ENCODE assay signal across 13 cellular contexts in genomic region chr22:26643368-26644100, GRCh38. TPM values are rescaled to one million over a fixed set of nuclear protein-coding genes. Genes with fewer than 3 reads are reported as not detected.
DNase-seq lines count a peak whose midpoint lies in the region; ATAC-seq and TF ChIP-seq lines count a peak whose summit lies in the region.
"Had no signal": no experiment of that assay in that cellular context is flagged by ENCODE, and none has a peak within 500 bp of the region (broad histone marks: within the 10 kb centered on the region; RNA-seq: fewer than 3 reads in every experiment).

No MANE protein-coding gene starts in this region.

- H3K27ac Mint-ChIP-seq in activated naive CD4-positive, alpha-beta T cell treated with anti-CD3 and anti-CD28 coated beads, Interleukin-2, amount 50 U/mL, for 24 hours = peak overlapping the region; percentile 75
- peak overlapping the region; percentile 89 for H3K27ac Mint-ChIP-seq in endodermal cell

- H3K4me3 ChIP-seq in Peyer's patch (no peak overlapping the region), endodermal cell (ENCODE audit: low read length) (no peak overlapping the region), upper lobe of right lung (no peak overlapping the region)

- H3K36me3 ChIP-seq in Peyer's patch = no peaks in the 10 kb centered on the region
- no peaks in the 10 kb centered on the region for H3K36me3 ChIP-seq in endodermal cell (ENCODE audit: control insufficient read depth, insufficient read depth, low read length)
- no peaks in the 10 kb centered on the region for H3K36me3 ChIP-seq in upper lobe of right lung

- 85 to 89% methylated on average over 15 of the region's 15 CpGs for WGBS in endodermal cell (ENCODE audit: insufficient coverage in 1 of 2, insufficient read length in 1 of 2), 2 experiments

- H3K9me3 ChIP-seq in Peyer's patch = no peaks in the 10 kb centered on the region
- H3K9me3 ChIP-seq in endodermal cell (ENCODE audit: control insufficient read depth, low read length) = no peaks in the 10 kb centered on the region
- H3K9me3 ChIP-seq in upper lobe of right lung = no peaks in the 10 kb centered on the region

- TF ChIP-seq POLR2A in Peyer's patch (IDR thresholded peaks at IDR 0.05) = no peak

- ATAC-seq in upper lobe of right lung (no peak), GM18907 (IDR thresholded peaks at IDR 0.05; ENCODE audit: unreplicated experiment) (no peak)
- ATAC-seq: esophagus mucosa, sciatic nerve had no signal

- H3K9me3 Mint-ChIP-seq in activated naive CD4-positive, alpha-beta T cell treated with anti-CD3 and anti-CD28 coated beads, Interleukin-2, amount 50 U/mL, for 24 hours = no peaks in the 10 kb centered on the region
- no peaks in the 10 kb centered on the region for H3K9me3 Mint-ChIP-seq in endodermal cell

- no peak for DNase-seq in activated naive CD4-positive, alpha-beta T cell treated with anti-CD3 and anti-CD28 coated beads, Interleukin-2, amount 50 U/mL, for 16 hours
- DNase-seq in Peyer's patch = no peak
- no peak for DNase-seq in endodermal cell
- no peak for DNase-seq in upper lobe of right lung
- no peak for DNase-seq in activated CD8-positive, alpha-beta memory T cell treated with anti-CD3 and anti-CD28 coated beads, Interleukin-2, amount 50 U/mL, for 48 hours
- DNase-seq in stimulated activated CD4-positive, alpha-beta T cell treated with anti-CD3 and anti-CD28 coated beads, Interleukin-2, amount 100 ng/mL, for 48 hours = no peak
- DNase-seq: NCI-H2227 treated with DMSO at 0.1 percent for 48 hours, T1000 had no signal

- peak overlapping the region; percentile 59 for H3K4me3 Mint-ChIP-seq in activated naive CD4-positive, alpha-beta T cell treated with anti-CD3 and anti-CD28 coated beads, Interleukin-2, amount 50 U/mL, for 24 hours
- peak overlapping the region; percentile 58 for H3K4me3 Mint-ChIP-seq in endodermal cell

- peaks cover 0 to 15% (median 6%) of the 10 kb centered on the region in 4 donors for H3K4me1 ChIP-seq in Peyer's patch
- peaks cover 8% of the 10 kb centered on the region for H3K4me1 ChIP-seq in endodermal cell (ENCODE audit: control insufficient read depth, insufficient read depth, low read length)
- H3K4me1 ChIP-seq in upper lobe of right lung = peaks cover 16% of the 10 kb centered on the region

- peak overlapping the region in 3 of 4 donors; percentile 10 to 40 (median 14) for H3K27ac ChIP-seq in Peyer's patch
- no peak overlapping the region for H3K27ac ChIP-seq in endodermal cell (ENCODE audit: low read depth, low read length)
- H3K27ac ChIP-seq in upper lobe of right lung = peak overlapping the region; percentile 60

- H3K4me1 Mint-ChIP-seq in activated naive CD4-positive, alpha-beta T cell treated with anti-CD3 and anti-CD28 coated beads, Interleukin-2, amount 50 U/mL, for 24 hours = peaks cover 71% of the 10 kb centered on the region
- H3K4me1 Mint-ChIP-seq in endodermal cell = peaks cover 66% of the 10 kb centered on the region

- no peak overlapping the region for H3K9ac ChIP-seq in endodermal cell (ENCODE audit: extremely low read depth, low read length, poor library complexity, severe bottlenecking)

- no peaks in the 10 kb centered on the region for H3K27me3 ChIP-seq in Peyer's patch
- H3K27me3 ChIP-seq in endodermal cell (ENCODE audit: control insufficient read depth, insufficient read depth, low read length, poor library complexity, severe bottlenecking) = peaks cover 19% of the 10 kb centered on the region
- peaks cover 6% of the 10 kb centered on the region for H3K27me3 ChIP-seq in upper lobe of right lung

- TF ChIP-seq CTCF in Peyer's patch (IDR thresholded peaks at IDR 0.05) = no peak
- no peak for TF ChIP-seq CTCF in endodermal cell (conservative IDR thresholded peaks at IDR 0.05)
- TF ChIP-seq CTCF in upper lobe of right lung (IDR thresholded peaks at IDR 0.05) = no peak

- H3K36me3 Mint-ChIP-seq in activated naive CD4-positive, alpha-beta T cell treated with anti-CD3 and anti-CD28 coated beads, Interleukin-2, amount 50 U/mL, for 24 hours = no peaks in the 10 kb centered on the region
- no peaks in the 10 kb centered on the region for H3K36me3 Mint-ChIP-seq in endodermal cell (ENCODE audit: low read depth)

- intact Hi-C loops in upper lobe of right lung (cut with DNase I) = no loop called here

- no peaks in the 10 kb centered on the region for H3K27me3 Mint-ChIP-seq in activated naive CD4-positive, alpha-beta T cell treated with anti-CD3 and anti-CD28 coated beads, Interleukin-2, amount 50 U/mL, for 24 hours
- peaks cover 24% of the 10 kb centered on the region for H3K27me3 Mint-ChIP-seq in endodermal cell (ENCODE audit: insufficient read depth)

RNA-seq across cellular contexts. Expression of gene MIAT, which starts 13.9 kb away (rescaled TPM):
- total RNA-seq in Peyer's patch (10 to 100 TPM in 1 of 4 donors, 1 to 10 TPM in 3; 2.5 to 31.4 (median 5.9) TPM), endodermal cell (1 to 10 TPM; 1.2 to 4.4 TPM), upper lobe of right lung (6.1 TPM)
- polyA plus RNA-seq in endodermal cell (2013, experiment 1 of 2) = 208 TPM
- polyA plus RNA-seq in endodermal cell (2013, experiment 2 of 2) = 156 TPM

RNA-seq across cellular contexts. Expression of gene CRYBA4, which starts 21.8 kb away (rescaled TPM):
- total RNA-seq in Peyer's patch = not detected
- not detected for total RNA-seq in endodermal cell
- 0.39 TPM for polyA plus RNA-seq in endodermal cell (2013, experiment 1 of 2)
- polyA plus RNA-seq in endodermal cell (2013, experiment 2 of 2) = 0.50 TPM
- total RNA-seq in upper lobe of right lung = not detected
- total RNA-seq: esophagus mucosa, sciatic nerve had no signal

RNA-seq across cellular contexts. Expression of gene CRYBB1, which starts 25.7 kb away (rescaled TPM):
- total RNA-seq in Peyer's patch (not detected), endodermal cell (1 to 10 TPM in 1 of 2 donors, under 1 TPM in 1; 0.33 to 1.7 TPM), upper lobe of right lung (0.55 TPM)
- 0.21 TPM for polyA plus RNA-seq in endodermal cell (2013, experiment 1 of 2)
- polyA plus RNA-seq in endodermal cell (2013, experiment 2 of 2) = not detected
- total RNA-seq: esophagus mucosa, ureter had no signal

RNA-seq across cellular contexts. Expression of gene TPST2, which starts 53.6 kb away (rescaled TPM):
- total RNA-seq in Peyer's patch (10 to 100 TPM; 26.8 to 47.9 (median 38.5) TPM), endodermal cell (10 to 100 TPM; 38.9 to 53.2 TPM), upper lobe of right lung (83.1 TPM)
- 22.0 TPM for polyA plus RNA-seq in endodermal cell (2013, experiment 1 of 2)
- polyA plus RNA-seq in endodermal cell (2013, experiment 2 of 2) = 19.7 TPM
